29 cellular contexts compared by ENCODE assay signal in genomic region chr18:72041313-72042032, GRCh38.
DNase-seq lines count a peak whose midpoint lies in the region; ATAC-seq and TF ChIP-seq lines count a peak whose summit lies in the region.
"Had no signal": no experiment of that assay in that cellular context is flagged by ENCODE, and none has a peak within 500 bp of the region (broad histone marks: within the 10 kb centered on the region; RNA-seq: fewer than 3 reads in every experiment).

No MANE protein-coding gene starts in this region.

- TF ChIP-seq CTCF in C4-2B (conservative IDR thresholded peaks at IDR 0.05) (peak; percentile 34), endodermal cell (conservative IDR thresholded peaks at IDR 0.05) (peak; percentile 61), osteocyte (IDR thresholded peaks at IDR 0.05) (no peak)

- 75 to 100% methylated on average over 1 to 5 of the region's 7 CpGs for WGBS in endodermal cell (ENCODE audit: insufficient coverage in 1 of 2, insufficient read length in 1 of 2), 2 experiments

- H3K27me3 Mint-ChIP-seq in endodermal cell (ENCODE audit: insufficient read depth) (no peaks in the 10 kb centered on the region), osteocyte (ENCODE audit: unreplicated experiment) (no peaks in the 10 kb centered on the region)
- H3K27me3 Mint-ChIP-seq in activated T-helper 2 cell treated with anti-CD3 and anti-CD28 coated beads, Interferon-gamma antibody, Interleukin-2, Interleukin-4, amounts not matched to agents 10 μg/mL and 5 μg/mL and 100 μg/mL, durations not matched to agents 14 hours and 24 hours and 36 hours (ENCODE audit: low read depth), result no peaks in the 10 kb centered on the region
- H3K27me3 Mint-ChIP-seq: brain had no signal

- H3K36me3 ChIP-seq in endodermal cell (ENCODE audit: control insufficient read depth, insufficient read depth, low read length), result no peaks in the 10 kb centered on the region
- H3K36me3 ChIP-seq: gastroesophageal sphincter, SJCRH30 had no signal

- peaks cover 35% of the 10 kb centered on the region for H3K9me3 ChIP-seq in endodermal cell (ENCODE audit: control insufficient read depth, low read length)
- H3K9me3 ChIP-seq: gastroesophageal sphincter, mucosa of descending colon, SJCRH30 had no signal

- H3K27ac ChIP-seq in C4-2B (no peak overlapping the region), endodermal cell (ENCODE audit: low read depth, low read length) (no peak overlapping the region)
- H3K27ac ChIP-seq: gastroesophageal sphincter, HL-60, SJCRH30 had no signal

- H3K27ac Mint-ChIP-seq in endodermal cell (no peak overlapping the region), osteocyte (ENCODE audit: unreplicated experiment) (no peak overlapping the region)
- no peak overlapping the region for H3K27ac Mint-ChIP-seq in activated T-helper 2 cell treated with anti-CD3 and anti-CD28 coated beads, Interferon-gamma antibody, Interleukin-2, Interleukin-4, amounts not matched to agents 10 μg/mL and 5 μg/mL and 100 μg/mL, durations not matched to agents 14 hours and 24 hours and 36 hours
- H3K27ac Mint-ChIP-seq: brain, immature natural killer cell, natural killer cell had no signal

- H3K36me3 Mint-ChIP-seq in endodermal cell (ENCODE audit: low read depth), result no peaks in the 10 kb centered on the region
- no peaks in the 10 kb centered on the region for H3K36me3 Mint-ChIP-seq in activated T-helper 2 cell treated with anti-CD3 and anti-CD28 coated beads, Interferon-gamma antibody, Interleukin-2, Interleukin-4, amounts not matched to agents 10 μg/mL and 5 μg/mL and 100 μg/mL, durations not matched to agents 14 hours and 24 hours and 36 hours (ENCODE audit: low read depth)
- no peaks in the 10 kb centered on the region for H3K36me3 Mint-ChIP-seq in osteocyte (ENCODE audit: unreplicated experiment)
- H3K36me3 Mint-ChIP-seq: brain, immature natural killer cell, natural killer cell had no signal

- ATAC-seq in HG02623 (IDR thresholded peaks at IDR 0.05; ENCODE audit: unreplicated experiment), result no peak
- ATAC-seq: gastroesophageal sphincter, left cardiac atrium, mucosa of descending colon, natural killer cell had no signal

- H3K4me1 ChIP-seq in endodermal cell (ENCODE audit: control insufficient read depth, insufficient read depth, low read length), result no peaks in the 10 kb centered on the region
- H3K4me1 ChIP-seq: gastroesophageal sphincter, SJCRH30 had no signal

- DNase-seq in RKO (ENCODE audit: low spot score), result peak; percentile 1
- no peak for DNase-seq in endodermal cell
- no peak for DNase-seq in T-helper 2 cell
- no peak for DNase-seq in activated T-helper 2 cell treated with anti-CD3 and anti-CD28 coated beads, Interferon-gamma antibody, Interleukin-2, Interleukin-4, amounts not matched to agents 10 μg/mL and 5 μg/mL and 100 μg/mL, durations not matched to agents 14 hours and 24 hours and 36 hours (ENCODE audit: low spot score)
- no peak for DNase-seq in osteocyte (ENCODE audit: extremely low spot score, unreplicated experiment)
- DNase-seq: activated T-cell treated with anti-CD3 and anti-CD28 coated beads, Interleukin-2, amount 50 U/mL, for 48 hours; DMS153; H7; hippocampal formation; immature natural killer cell; Karpas-422; left cardiac atrium; mucosa of descending colon; natural killer cell; NCI-H146; NCI-H2171; NCI-H510A treated with DMSO at 0.1 percent for 48 hours; occipital lobe; SJCRH30; stimulated activated CD4-positive, alpha-beta T cell treated with anti-CD3 and anti-CD28 coated beads, Interleukin-4, amount 100 ng/mL, for 24 hours; T-helper 1 cell; trophoblast cell had no signal

- TF ChIP-seq EP300 in Ishikawa (IDR thresholded peaks at IDR 0.05; ENCODE audit: borderline replicate concordance), result no peak

- H3K9me3 Mint-ChIP-seq in endodermal cell (no peaks in the 10 kb centered on the region), osteocyte (ENCODE audit: unreplicated experiment) (peaks cover 4% of the 10 kb centered on the region)
- H3K9me3 Mint-ChIP-seq in activated T-helper 2 cell treated with anti-CD3 and anti-CD28 coated beads, Interferon-gamma antibody, Interleukin-2, Interleukin-4, amounts not matched to agents 10 μg/mL and 5 μg/mL and 100 μg/mL, durations not matched to agents 14 hours and 24 hours and 36 hours, result no peaks in the 10 kb centered on the region

- TF ChIP-seq RAD21 in Ishikawa (IDR thresholded peaks at IDR 0.05; ENCODE audit: low read depth), result no peak

- H3K4me1 Mint-ChIP-seq in endodermal cell (no peaks in the 10 kb centered on the region), osteocyte (ENCODE audit: unreplicated experiment) (no peaks in the 10 kb centered on the region)
- H3K4me1 Mint-ChIP-seq in activated T-helper 2 cell treated with anti-CD3 and anti-CD28 coated beads, Interferon-gamma antibody, Interleukin-2, Interleukin-4, amounts not matched to agents 10 μg/mL and 5 μg/mL and 100 μg/mL, durations not matched to agents 14 hours and 24 hours and 36 hours (ENCODE audit: low read depth), result no peaks in the 10 kb centered on the region
- H3K4me1 Mint-ChIP-seq: brain, immature natural killer cell, natural killer cell had no signal

- no peak overlapping the region for H3K9ac ChIP-seq in endodermal cell (ENCODE audit: extremely low read depth, low read length, poor library complexity, severe bottlenecking)

- H3K27me3 ChIP-seq in endodermal cell (ENCODE audit: control insufficient read depth, insufficient read depth, low read length, poor library complexity, severe bottlenecking), result no peaks in the 10 kb centered on the region
- H3K27me3 ChIP-seq: gastroesophageal sphincter, SJCRH30 had no signal

- no peak overlapping the region for H3K4me3 Mint-ChIP-seq in endodermal cell
- H3K4me3 Mint-ChIP-seq in activated T-helper 2 cell treated with anti-CD3 and anti-CD28 coated beads, Interferon-gamma antibody, Interleukin-2, Interleukin-4, amounts not matched to agents 10 μg/mL and 5 μg/mL and 100 μg/mL, durations not matched to agents 14 hours and 24 hours and 36 hours (ENCODE audit: low read depth), result no peak overlapping the region
- no peak overlapping the region for H3K4me3 Mint-ChIP-seq in osteocyte (ENCODE audit: unreplicated experiment)
- H3K4me3 Mint-ChIP-seq: brain, immature natural killer cell, natural killer cell had no signal

- H3K4me3 ChIP-seq in endodermal cell (ENCODE audit: low read length), result no peak overlapping the region
- H3K4me3 ChIP-seq: gastroesophageal sphincter, lung, mucosa of descending colon, SJCRH30 had no signal

- intact Hi-C loops in activated T-helper 2 cell treated with anti-CD3 and anti-CD28 coated beads, Interferon-gamma antibody, Interleukin-2, Interleukin-4, amounts not matched to agents 10 μg/mL and 5 μg/mL and 100 μg/mL, durations not matched to agents 14 hours and 24 hours and 36 hours (cut with micrococcal nuclease), result no loop called here

TF ChIP-seq in Ishikawa, 13 proteins besides CTCF, POLR2A, EP300 and RAD21:
- TF ChIP-seq TCF12 (IDR thresholded peaks at IDR 0.05; ENCODE audit: low read depth), result no peak
- TF ChIP-seq, protein P1, sequence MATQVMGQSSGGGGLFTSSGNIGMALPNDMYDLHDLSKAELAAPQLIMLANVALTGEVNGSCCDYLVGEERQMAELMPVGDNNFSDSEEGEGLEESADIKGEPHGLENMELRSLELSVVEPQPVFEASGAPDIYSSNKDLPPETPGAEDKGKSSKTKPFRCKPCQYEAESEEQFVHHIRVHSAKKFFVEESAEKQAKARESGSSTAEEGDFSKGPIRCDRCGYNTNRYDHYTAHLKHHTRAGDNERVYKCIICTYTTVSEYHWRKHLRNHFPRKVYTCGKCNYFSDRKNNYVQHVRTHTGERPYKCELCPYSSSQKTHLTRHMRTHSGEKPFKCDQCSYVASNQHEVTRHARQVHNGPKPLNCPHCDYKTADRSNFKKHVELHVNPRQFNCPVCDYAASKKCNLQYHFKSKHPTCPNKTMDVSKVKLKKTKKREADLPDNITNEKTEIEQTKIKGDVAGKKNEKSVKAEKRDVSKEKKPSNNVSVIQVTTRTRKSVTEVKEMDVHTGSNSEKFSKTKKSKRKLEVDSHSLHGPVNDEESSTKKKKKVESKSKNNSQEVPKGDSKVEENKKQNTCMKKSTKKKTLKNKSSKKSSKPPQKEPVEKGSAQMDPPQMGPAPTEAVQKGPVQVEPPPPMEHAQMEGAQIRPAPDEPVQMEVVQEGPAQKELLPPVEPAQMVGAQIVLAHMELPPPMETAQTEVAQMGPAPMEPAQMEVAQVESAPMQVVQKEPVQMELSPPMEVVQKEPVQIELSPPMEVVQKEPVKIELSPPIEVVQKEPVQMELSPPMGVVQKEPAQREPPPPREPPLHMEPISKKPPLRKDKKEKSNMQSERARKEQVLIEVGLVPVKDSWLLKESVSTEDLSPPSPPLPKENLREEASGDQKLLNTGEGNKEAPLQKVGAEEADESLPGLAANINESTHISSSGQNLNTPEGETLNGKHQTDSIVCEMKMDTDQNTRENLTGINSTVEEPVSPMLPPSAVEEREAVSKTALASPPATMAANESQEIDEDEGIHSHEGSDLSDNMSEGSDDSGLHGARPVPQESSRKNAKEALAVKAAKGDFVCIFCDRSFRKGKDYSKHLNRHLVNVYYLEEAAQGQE (IDR thresholded peaks at IDR 0.05; ENCODE audit: low read depth), result peak; percentile 63
